20 cellular contexts compared by ENCODE assay signal in the genomic region with DNA sequence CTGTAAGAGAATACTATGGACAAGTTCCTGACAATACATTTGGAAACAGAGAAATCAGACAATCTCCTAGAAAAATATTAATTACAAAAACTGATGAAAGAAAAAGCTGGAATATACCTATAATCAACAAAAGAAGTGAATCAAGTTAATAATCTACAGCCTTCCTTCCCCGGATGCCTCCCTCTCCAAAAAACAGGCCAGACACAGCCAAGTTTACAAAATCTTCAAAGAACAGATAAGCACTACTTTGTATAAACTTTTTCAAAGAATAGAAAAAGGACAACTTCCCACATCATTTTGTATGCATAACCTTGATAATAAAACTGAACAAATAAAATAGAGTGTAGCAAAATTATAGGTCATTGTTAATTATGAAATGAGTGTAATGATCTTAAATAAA.
DNase-seq lines count a peak whose midpoint lies in the region; ATAC-seq, FAIRE-seq and TF ChIP-seq lines count a peak whose summit lies in the region.
"Had no signal": no experiment of that assay in that cellular context is flagged by ENCODE, and none has a peak within 500 bp of the region (broad histone marks: within the 10 kb centered on the region; RNA-seq: fewer than 3 reads in every experiment).

No MANE protein-coding gene starts in this region.

- no peaks in the 10 kb centered on the region for H3K36me3 Mint-ChIP-seq in Caco-2 (ENCODE audit: insufficient read depth, unreplicated experiment)
- H3K36me3 Mint-ChIP-seq in progenitor cell of endocrine pancreas (ENCODE audit: insufficient read depth), result no peaks in the 10 kb centered on the region
- H3K36me3 Mint-ChIP-seq in T-cell, result no peaks in the 10 kb centered on the region
- H3K36me3 Mint-ChIP-seq: IgD-negative memory B cell had no signal

- H3K4me3 ChIP-seq in Caco-2 (ENCODE audit: low read depth, low read length) (no peak overlapping the region), K562 (no peak overlapping the region), HepG2 (replicated peaks in 1 of 3; ENCODE audit: insufficient read depth in 1 of 3, low read depth in 2 of 3, low read length in 3 of 3) (no peak overlapping the region)

- FAIRE-seq in K562 (lab: Jason Lieb, UNC) (no peak), HepG2 (lab: Jason Lieb, UNC) (no peak)
- FAIRE-seq: D721Med, GM12892 had no signal

- TF ChIP-seq POLR2A in K562 (conservative IDR thresholded peaks at IDR 0.05) (no peak), HepG2 (IDR thresholded peaks at IDR 0.05; ENCODE audit: insufficient read depth in 1 of 2, low read depth in 2 of 2, low read length in 2 of 2) (no peak)

- in situ Hi-C loops in K562 (cut with MboI), result no loop called here
- in situ Hi-C loops in HepG2 (cut with HindIII; ENCODE audit: extremely low pct_ligation_motif_present, low pct_unique_long_range_greater_than_20kb), result no loop called here

- H4K20me1 ChIP-seq in K562 (replicated peaks; ENCODE audit: control insufficient read depth, insufficient read depth, low read length) (no peaks in the 10 kb centered on the region), HepG2 (ENCODE audit: insufficient read depth, low read length) (no peaks in the 10 kb centered on the region)

- H3K9me3 ChIP-seq in Caco-2 (0 out of 2 replicates have a peak, but pooled peaks cover 2% of the 10 kb centered on the region), K562 (replicated peaks; ENCODE audit: control insufficient read depth, insufficient read depth, low read depth, low read length) (no peaks in the 10 kb centered on the region), HepG2 (ENCODE audit: low read length) (no peaks in the 10 kb centered on the region)

- H2AFZ ChIP-seq in K562 (ENCODE audit: low read depth, low read length), result peak overlapping the region; percentile 30
- no peak overlapping the region for H2AFZ ChIP-seq in HepG2 (ENCODE audit: low read length)

- H3K27me3 Mint-ChIP-seq in Caco-2 (ENCODE audit: insufficient read depth, unreplicated experiment) (no peaks in the 10 kb centered on the region), progenitor cell of endocrine pancreas (no peaks in the 10 kb centered on the region), T-cell (peaks cover 2 to 10% of the 10 kb centered on the region in 2 donors)
- H3K27me3 Mint-ChIP-seq: IgD-negative memory B cell had no signal

- no peaks in the 10 kb centered on the region for H3K9me1 ChIP-seq in K562 (ENCODE audit: control insufficient read depth, insufficient read depth, low read length)

- no TSS peak for BruUV-seq in Caco-2 (replicated peaks; lab: Mats Ljungman, UMichigan)
- BruUV-seq in K562 (replicated peaks; lab: Mats Ljungman, UMichigan), result no TSS peak
- no TSS peak for BruUV-seq in HepG2 (replicated peaks; lab: Mats Ljungman, UMichigan)

- H3K27me3 ChIP-seq in Caco-2 (replicated peaks; ENCODE audit: control insufficient read depth, insufficient read depth, low read length) (no peaks in the 10 kb centered on the region), K562 (ENCODE audit: control insufficient read depth in 2 of 2, insufficient read depth in 2 of 2, low read length in 2 of 2) (no peaks in the 10 kb centered on the region), HepG2 (ENCODE audit: control insufficient read depth in 1 of 2, insufficient read depth in 2 of 2, low read length in 2 of 2) (peaks cover 0 to 13% of the 10 kb centered on the region in 2 experiments; a peak in 2 of 5 replicates)

- intact Hi-C loops in Caco-2 (cut with micrococcal nuclease; ENCODE audit: unreplicated experiment), result loop anchor here (5.0 to 10.0 kb wide), 3 partner anchors 107 to 251 kb away; no protein-coding TSS in a partner anchor
- intact Hi-C loops in K562 (cut with micrococcal nuclease), result no loop called here
- intact Hi-C loops in HepG2 (cut with micrococcal nuclease; ENCODE audit: unreplicated experiment), result no loop called here

- H3K27ac ChIP-seq in K562 (ENCODE audit: extremely low read depth, low read depth, low read length) (no peak overlapping the region), HepG2 (ENCODE audit: extremely low read length, insufficient read depth, low read length) (no peak overlapping the region)
- H3K27ac ChIP-seq: HL-60 had no signal

- 6% methylated on average over 1 of the region's 1 CpG for WGBS in K562 (ENCODE audit: insufficient coverage, low coverage, missing lambda C conversion rate)
- 0% methylated on average over 1 of the region's 1 CpG for WGBS in HepG2 (ENCODE audit: low lambda C conversion rate)

- H3K27ac Mint-ChIP-seq in Caco-2 (ENCODE audit: unreplicated experiment) (no peak overlapping the region), progenitor cell of endocrine pancreas (peak overlapping the region; percentile 73), T-cell (no peak overlapping the region)
- H3K27ac Mint-ChIP-seq: CD4-positive, alpha-beta T cell; IgD-negative memory B cell had no signal

- peak overlapping the region; percentile 5 for H3K4me3 Mint-ChIP-seq in Caco-2 (ENCODE audit: unreplicated experiment)
- no peak overlapping the region for H3K4me3 Mint-ChIP-seq in progenitor cell of endocrine pancreas (ENCODE audit: low read depth)
- H3K4me3 Mint-ChIP-seq in T-cell, result no peak overlapping the region
- H3K4me3 Mint-ChIP-seq: CD4-positive, alpha-beta T cell; IgD-negative memory B cell had no signal

- CTCF ChIA-PET in Caco-2 (lab: Charles Lee), result interaction anchor here (0.6 kb wide), 2 partner anchors 103 to 196 kb away, joined by 3 read pairs; no protein-coding TSS in a partner anchor
- CTCF ChIA-PET in K562 (lab: Yijun Ruan, JAX; ENCODE audit: low intra/inter-chr PET ratio), result no interaction called here
- CTCF ChIA-PET in HepG2 (lab: Yijun Ruan, JAX; ENCODE audit: low intra/inter-chr PET ratio, low total read pairs), result no interaction called here
- CTCF ChIA-PET in T-cell (lab: Charles Lee), result no interaction called here

- H3K4me1 Mint-ChIP-seq in Caco-2 (ENCODE audit: low read depth, unreplicated experiment), result peaks cover 52% of the 10 kb centered on the region
- H3K4me1 Mint-ChIP-seq in progenitor cell of endocrine pancreas (ENCODE audit: low read depth), result peaks cover 49% of the 10 kb centered on the region
- H3K4me1 Mint-ChIP-seq in T-cell, result no peaks in the 10 kb centered on the region
- H3K4me1 Mint-ChIP-seq: IgD-negative memory B cell had no signal

- H3K4me2 ChIP-seq in K562 (ENCODE audit: insufficient read depth, low read length) (no peak overlapping the region), HepG2 (ENCODE audit: low read depth, low read length) (no peak overlapping the region; the same call in 1 of the 2 replicates)

- ATAC-seq in K562 (no peak), HepG2 (no peak), T-cell (replicated peaks in 1 of 4) (no peak), HG02588 (IDR thresholded peaks at IDR 0.05; ENCODE audit: unreplicated experiment) (no peak)
- ATAC-seq: HCT116 had no signal

- POLR2A ChIA-PET in Caco-2 (lab: Charles Lee), result no interaction called here
- POLR2A ChIA-PET in K562 (lab: Yijun Ruan, JAX), result interaction anchor here (0.6 to 0.9 kb wide), 3 partner anchors 19 to 146 kb away, joined by 3 read pairs; no protein-coding TSS in a partner anchor
- POLR2A ChIA-PET in HepG2 (lab: Yijun Ruan, JAX), result no interaction called here
- POLR2A ChIA-PET in T-cell (lab: Charles Lee), result no interaction called here

- H3K4me1 ChIP-seq in Caco-2 (peaks cover 44% of the 10 kb centered on the region), K562 (replicated peaks in 1 of 2; ENCODE audit: control insufficient read depth in 2 of 2, insufficient read depth in 2 of 2, low read length in 2 of 2) (peaks cover 0 to 3% of the 10 kb centered on the region in 2 experiments; a peak in 1 of 5 replicates), HepG2 (ENCODE audit: insufficient read depth, low read length) (peaks cover 57% of the 10 kb centered on the region)

- H3K9ac ChIP-seq in K562 (ENCODE audit: insufficient read depth in 1 of 2, low read depth in 2 of 2, low read length in 2 of 2) (no peak overlapping the region), HepG2 (ENCODE audit: insufficient read depth, low read depth, low read length) (no peak overlapping the region)

- TF ChIP-seq EP300 in K562 (IDR thresholded peaks at IDR 0.05; ENCODE audit: low read length) (no peak), HepG2 (IDR thresholded peaks at IDR 0.05; ENCODE audit: low read depth in 2 of 2, low read length in 2 of 2) (no peak), HepG2 (CRISPR knock-in tag; IDR thresholded peaks at IDR 0.05; ENCODE audit: borderline replicate concordance) (no peak)

- no peaks in the 10 kb centered on the region for H3K9me3 Mint-ChIP-seq in Caco-2 (ENCODE audit: unreplicated experiment)
- H3K9me3 Mint-ChIP-seq in progenitor cell of endocrine pancreas (ENCODE audit: low read depth), result no peaks in the 10 kb centered on the region
- H3K9me3 Mint-ChIP-seq in T-cell, result no peaks in the 10 kb centered on the region
- H3K9me3 Mint-ChIP-seq: CD4-positive, alpha-beta T cell; IgD-negative memory B cell had no signal

- TF ChIP-seq CTCF in Caco-2 (IDR thresholded peaks at IDR 0.05; ENCODE audit: insufficient read depth in 1 of 2, low read depth in 1 of 2, low read length in 1 of 2, severe bottlenecking in 1 of 2, unreplicated experiment in 1 of 2), result no peak
- no peak for TF ChIP-seq CTCF in K562 (IDR thresholded peaks at IDR 0.05 in 2 of 3, conservative IDR thresholded peaks at IDR 0.05 in 1 of 3; ENCODE audit: insufficient read depth in 2 of 3, low read depth in 1 of 3, low read length in 3 of 3)
- no peak for TF ChIP-seq CTCF in HepG2 (CRISPR knock-in tag; IDR thresholded peaks at IDR 0.05)
- no peak for TF ChIP-seq CTCF in progenitor cell of endocrine pancreas (IDR thresholded peaks at IDR 0.05; ENCODE audit: unreplicated experiment)

- no peaks in the 10 kb centered on the region; the same call in 1 of the 2 replicates for H3K36me3 ChIP-seq in Caco-2 (ENCODE audit: control insufficient read depth, insufficient read depth, low read length)
- no peaks in the 10 kb centered on the region for H3K36me3 ChIP-seq in K562 (ENCODE audit: control insufficient read depth, insufficient read depth, low read length)
- no peaks in the 10 kb centered on the region for H3K36me3 ChIP-seq in HepG2 (replicated peaks in 1 of 2; ENCODE audit: control insufficient read depth in 1 of 2, insufficient read depth in 2 of 2, low read length in 2 of 2)

- DNase-seq in Caco-2 (no peak), K562 (ENCODE audit: extremely low read depth in 1 of 4, low spot score in 3 of 4) (no peak), HepG2 (ENCODE audit: low spot score) (no peak), progenitor cell of endocrine pancreas (ENCODE audit: low spot score, unreplicated experiment) (no peak), COLO829 (ENCODE audit: low spot score) (no peak), T-cell (no peak), T-helper 9 cell (no peak)
- DNase-seq: 8988T; ACHN; C1 segment of cervical spinal cord; CD4-positive, alpha-beta T cell; DMS153; DND-41; GDM1 had no signal

- no peak for TF ChIP-seq RAD21 in K562 (CRISPR knock-in tag; conservative IDR thresholded peaks at IDR 0.05 in 1 of 2, IDR thresholded peaks at IDR 0.05 in 1 of 2)
- TF ChIP-seq RAD21 in HepG2 (CRISPR knock-in tag; IDR thresholded peaks at IDR 0.05), result no peak

- no peaks in the 10 kb centered on the region for H3K79me2 ChIP-seq in K562 (ENCODE audit: control insufficient read depth, insufficient read depth, low read length)
- H3K79me2 ChIP-seq in HepG2 (ENCODE audit: insufficient read depth, low read length), result no peaks in the 10 kb centered on the region

TF ChIP-seq in HepG2, 621 proteins besides CTCF, POLR2A, EP300 and RAD21 (continues in another document):
- TF ChIP-seq SOX5 (CRISPR knock-in tag; IDR thresholded peaks at IDR 0.05; ENCODE audit: borderline replicate concordance), result peak; percentile 16; the same call in 1 of the 2 replicates
